ENCODE assay signal across 20 cellular contexts in genomic region chr7:66748127-66748511, GRCh38. TPM values are rescaled to one million over a fixed set of nuclear protein-coding genes. Genes with fewer than 3 reads are reported as not detected.
DNase-seq lines count a peak whose midpoint lies in the region; ATAC-seq and TF ChIP-seq lines count a peak whose summit lies in the region.
"Had no signal": no experiment of that assay in that cellular context is flagged by ENCODE, and none has a peak within 500 bp of the region (broad histone marks: within the 10 kb centered on the region; RNA-seq: fewer than 3 reads in every experiment).

No MANE protein-coding gene starts in this region.

- no peak overlapping the region for H2AK5ac ChIP-seq in mesenchymal stem cell (ENCODE audit: low read length, severe bottlenecking)

- 96% methylated on average over 5 of the region's 7 CpGs for WGBS in mesenchymal stem cell
- 42 to 46% methylated on average over 7 of the region's 7 CpGs for WGBS in thyroid gland, 2 donors

- no peak for TF ChIP-seq CTCF in left ventricle myocardium inferior (IDR thresholded peaks at IDR 0.05; ENCODE audit: borderline replicate concordance)
- TF ChIP-seq CTCF in choroid plexus epithelial cell (conservative IDR thresholded peaks at IDR 0.05; ENCODE audit: low read depth, low read length) = no peak
- no peak for TF ChIP-seq CTCF in thyroid gland (IDR thresholded peaks at IDR 0.05)

- H3K23ac ChIP-seq in mesenchymal stem cell (ENCODE audit: low read length in 2 of 2) = no peak overlapping the region

- H3K9ac ChIP-seq in mesenchymal stem cell (ENCODE audit: low read length) = peak overlapping the region; percentile 43

- H2BK15ac ChIP-seq in mesenchymal stem cell (ENCODE audit: low read depth, poor library complexity, severe bottlenecking) = no peak overlapping the region

- peaks cover 2% of the 10 kb centered on the region for H3K79me1 ChIP-seq in mesenchymal stem cell (replicated peaks; ENCODE audit: low read length, poor library complexity, severe bottlenecking)

- H2BK12ac ChIP-seq in mesenchymal stem cell (ENCODE audit: low read length in 2 of 2) = no peak overlapping the region

- no peak for DNase-seq in left ventricle myocardium inferior
- no peak for DNase-seq in left ventricle myocardium superior
- peak; percentile 31 for DNase-seq in choroid plexus epithelial cell (ENCODE audit: low read depth)
- no peak for DNase-seq in mesenchymal stem cell
- no peak for DNase-seq in thyroid gland
- no peak for DNase-seq in SHP77 treated with DMSO at 0.1 percent for 48 hours (lab: John Stamatoyannopoulos, UW)
- DNase-seq in D341Med (ENCODE audit: low spot score) = no peak
- no peak for DNase-seq in HK-2 (ENCODE audit: unreplicated experiment)
- DNase-seq: activated CD8-positive, alpha-beta T cell treated with anti-CD3 and anti-CD28 coated beads, Interleukin-2, amount 10 ng/mL, durations not matched to agents 7 days and 5 days; activated naive CD8-positive, alpha-beta T cell treated with anti-CD3 and anti-CD28 coated beads for 36 hours; CD4-positive, CD25-positive, alpha-beta regulatory T cell; GOT3; mammary epithelial cell; MM.1S; NCI-H510A; stimulated activated naive CD4-positive, alpha-beta T cell; T-cell had no signal

- H3K27me3 ChIP-seq in left ventricle myocardium inferior (ENCODE audit: low read depth) (no peaks in the 10 kb centered on the region), mesenchymal stem cell (ENCODE audit: control insufficient read depth in 1 of 2, insufficient read depth in 1 of 2, low read length in 2 of 2) (no peaks in the 10 kb centered on the region), thyroid gland (no peaks in the 10 kb centered on the region)
- H3K27me3 ChIP-seq: breast epithelium, heart left ventricle had no signal

- no peak overlapping the region for H2AFZ ChIP-seq in mesenchymal stem cell (ENCODE audit: low read depth, low read length)

- H3K4me3 ChIP-seq in left ventricle myocardium inferior (no peak overlapping the region), choroid plexus epithelial cell (ENCODE audit: low read depth, low read length) (no peak overlapping the region), mesenchymal stem cell (ENCODE audit: insufficient read depth in 1 of 2, low read depth in 1 of 2, low read length in 2 of 2) (peak overlapping the region in 1 of 2 experiments; percentile 30), thyroid gland (replicated peaks in 1 of 3) (no peak overlapping the region)
- H3K4me3 ChIP-seq: breast epithelium, heart left ventricle had no signal

- no peak overlapping the region for H3K18ac ChIP-seq in mesenchymal stem cell (ENCODE audit: low read depth in 1 of 2, low read length in 2 of 2)

- peaks cover 59% of the 10 kb centered on the region for H3K4me1 ChIP-seq in left ventricle myocardium inferior
- peaks cover 1% of the 10 kb centered on the region for H3K4me1 ChIP-seq in mesenchymal stem cell (ENCODE audit: control insufficient read depth, insufficient read depth, low read depth, low read length)
- peaks cover 35 to 41% of the 10 kb centered on the region in 2 donors for H3K4me1 ChIP-seq in thyroid gland
- H3K4me1 ChIP-seq: breast epithelium had no signal

- H3K36me3 ChIP-seq in left ventricle myocardium inferior (no peaks in the 10 kb centered on the region), mesenchymal stem cell (ENCODE audit: control insufficient read depth in 1 of 2, insufficient read depth in 2 of 2, low read depth in 1 of 2, low read length in 2 of 2) (peaks cover 0 to 49% of the 10 kb centered on the region in 2 experiments), thyroid gland (no peaks in the 10 kb centered on the region)
- H3K36me3 ChIP-seq: breast epithelium, heart left ventricle had no signal

- H3K14ac ChIP-seq in mesenchymal stem cell (ENCODE audit: low read length in 2 of 2) = no peak overlapping the region

- intact Hi-C loops in left ventricle myocardium inferior (cut with micrococcal nuclease) (no loop called here), left ventricle myocardium superior (cut with micrococcal nuclease) (no loop called here), thyroid gland (cut with DNase I) (no loop called here)

- no peak overlapping the region for H3K4me2 ChIP-seq in mesenchymal stem cell (ENCODE audit: low read length, poor library complexity, severe bottlenecking)

- no peak overlapping the region for H2BK120ac ChIP-seq in mesenchymal stem cell (ENCODE audit: low read depth, low read length)

- TF ChIP-seq POLR2A in thyroid gland (IDR thresholded peaks at IDR 0.05) = no peak

- ATAC-seq in left ventricle myocardium superior = no peak
- ATAC-seq: activated CD8-positive, alpha-beta T cell treated with anti-CD3 and anti-CD28 coated beads, Interleukin-2, amount 10 ng/mL, durations not matched to agents 7 days and 5 days; T-cell had no signal

- no peaks in the 10 kb centered on the region for H3K9me3 ChIP-seq in left ventricle myocardium inferior (replicated peaks)
- H3K9me3 ChIP-seq in mesenchymal stem cell (ENCODE audit: control insufficient read depth, low read length) = no peaks in the 10 kb centered on the region
- no peaks in the 10 kb centered on the region for H3K9me3 ChIP-seq in thyroid gland
- H3K9me3 ChIP-seq: breast epithelium, heart left ventricle had no signal

- H3K4ac ChIP-seq in mesenchymal stem cell (ENCODE audit: low read depth in 1 of 2, low read length in 2 of 2) = no peak overlapping the region

- no peak overlapping the region for H2BK5ac ChIP-seq in mesenchymal stem cell (ENCODE audit: low read depth, low read length, poor library complexity, severe bottlenecking)

- H4K91ac ChIP-seq in mesenchymal stem cell (ENCODE audit: low read length) = no peak overlapping the region

- H3K27ac ChIP-seq in left ventricle myocardium inferior (replicated peaks) (peak overlapping the region; percentile 45), mesenchymal stem cell (ENCODE audit: low read length, poor library complexity, severe bottlenecking) (no peak overlapping the region), thyroid gland (peak overlapping the region; percentile 6 to 55 (median 26))
- H3K27ac ChIP-seq: epithelial cell of prostate had no signal

- H4K8ac ChIP-seq in mesenchymal stem cell (ENCODE audit: low read length) = no peak overlapping the region

RNA-seq across cellular contexts. Expression of gene RABGEF1, which starts 7.6 kb away (rescaled TPM):
- total RNA-seq in left ventricle myocardium inferior = 17.4 TPM
- 17.6 TPM for total RNA-seq in left ventricle myocardium superior
- 15.6 TPM for polyA plus RNA-seq in mesenchymal stem cell (2013, experiment 1 of 2)
- 16.4 TPM for polyA plus RNA-seq in mesenchymal stem cell (2013, experiment 2 of 2)
- total RNA-seq in thyroid gland = 10 to 100 TPM; 31.0 to 55.1 (median 47.9) TPM
